Comparison of ENCODE assay signal across 18 cellular contexts in the genomic region with DNA sequence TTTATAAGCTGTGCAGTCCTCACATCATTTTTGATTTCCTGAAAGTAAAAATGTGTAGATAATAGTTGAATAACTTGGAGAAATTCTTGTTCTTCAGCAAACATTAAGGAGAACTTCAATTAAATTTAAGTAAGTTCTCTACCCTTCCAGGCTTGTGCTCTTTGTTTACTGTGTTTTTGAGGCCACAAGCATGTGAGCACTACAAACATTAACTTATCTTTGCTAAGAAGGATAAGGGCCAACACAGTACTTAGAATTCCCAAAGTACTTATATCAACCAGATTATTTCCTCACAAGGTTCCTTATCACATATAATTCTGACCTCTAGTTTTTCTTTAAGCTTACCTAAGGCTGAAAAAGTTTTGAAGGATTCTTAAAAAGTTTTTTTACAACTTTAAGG. TPM values are rescaled to one million over a fixed set of nuclear protein-coding genes. Genes with fewer than 3 reads are reported as not detected.
DNase-seq lines count a peak whose midpoint lies in the region; ATAC-seq, FAIRE-seq and TF ChIP-seq lines count a peak whose summit lies in the region.
"Had no signal": no experiment of that assay in that cellular context is flagged by ENCODE, and none has a peak within 500 bp of the region (broad histone marks: within the 10 kb centered on the region; RNA-seq: fewer than 3 reads in every experiment).

No MANE protein-coding gene starts in this region.

- no peak overlapping the region for H2AFZ ChIP-seq in K562 (ENCODE audit: low read depth, low read length)

- peaks cover 14% of the 10 kb centered on the region for H3K4me1 ChIP-seq in cardiac muscle cell (ENCODE audit: low read depth)
- peaks cover 0 to 11% (median 0%) of the 10 kb centered on the region in 12 donors for H3K4me1 ChIP-seq in heart left ventricle
- H3K4me1 ChIP-seq in K562 (replicated peaks in 1 of 2; ENCODE audit: control insufficient read depth in 2 of 2, insufficient read depth in 2 of 2, low read length in 2 of 2) = peaks cover 0 to under 1% of the 10 kb centered on the region in 2 experiments; a peak in 3 of 5 replicates
- H3K4me1 ChIP-seq in left lung = peaks cover 0 to 5% of the 10 kb centered on the region in 2 donors
- H3K4me1 ChIP-seq: BLaER1 had no signal

- CTCF ChIA-PET in K562 (lab: Yijun Ruan, JAX; ENCODE audit: low intra/inter-chr PET ratio) = no interaction called here

- FAIRE-seq in K562 (lab: Jason Lieb, UNC) = no peak

- intact Hi-C loops in heart left ventricle (cut with DNase I) = no loop called here
- intact Hi-C loops in K562 (cut with micrococcal nuclease) = no loop called here
- intact Hi-C loops in left lung (cut with DNase I) = no loop called here

- no peaks in the 10 kb centered on the region for H4K20me1 ChIP-seq in K562 (replicated peaks; ENCODE audit: control insufficient read depth, insufficient read depth, low read length)
- H4K20me1 ChIP-seq: BLaER1 had no signal

- BruUV-seq in K562 (replicated peaks; lab: Mats Ljungman, UMichigan) = no TSS peak

- no peak for TF ChIP-seq CTCF in cardiac muscle cell (IDR thresholded peaks at IDR 0.05; ENCODE audit: low read depth, low read length)
- TF ChIP-seq CTCF in heart left ventricle (IDR thresholded peaks at IDR 0.05) = no peak
- no peak for TF ChIP-seq CTCF in K562 (IDR thresholded peaks at IDR 0.05 in 2 of 3, conservative IDR thresholded peaks at IDR 0.05 in 1 of 3; ENCODE audit: insufficient read depth in 2 of 3, low read depth in 1 of 3, low read length in 3 of 3)
- TF ChIP-seq CTCF in left lung (IDR thresholded peaks at IDR 0.05) = no peak
- no peak for TF ChIP-seq CTCF in retinal pigment epithelial cell (conservative IDR thresholded peaks at IDR 0.05; ENCODE audit: low read depth, low read length)

- no peak overlapping the region for H3K4me3 ChIP-seq in cardiac muscle cell
- no peak overlapping the region for H3K4me3 ChIP-seq in heart left ventricle
- H3K4me3 ChIP-seq in K562 = no peak overlapping the region
- no peak overlapping the region for H3K4me3 ChIP-seq in left lung
- no peak overlapping the region for H3K4me3 ChIP-seq in retinal pigment epithelial cell (ENCODE audit: low read length)
- H3K4me3 ChIP-seq: BLaER1 had no signal

- no peaks in the 10 kb centered on the region for H3K27me3 ChIP-seq in cardiac muscle cell
- H3K27me3 ChIP-seq in heart left ventricle = no peaks in the 10 kb centered on the region
- no peaks in the 10 kb centered on the region for H3K27me3 ChIP-seq in K562 (ENCODE audit: control insufficient read depth in 2 of 2, insufficient read depth in 2 of 2, low read length in 2 of 2)
- H3K27me3 ChIP-seq in left lung = no peaks in the 10 kb centered on the region
- H3K27me3 ChIP-seq: BLaER1 had no signal

- H3K27ac ChIP-seq in cardiac muscle cell (peak overlapping the region; percentile 1), heart left ventricle (no peak overlapping the region), K562 (ENCODE audit: extremely low read depth, low read depth, low read length) (no peak overlapping the region), left lung (peak overlapping the region in 1 of 2 donors; percentile 13)
- H3K27ac ChIP-seq: BLaER1 had no signal

- H3K9ac ChIP-seq in K562 (ENCODE audit: insufficient read depth in 1 of 2, low read depth in 2 of 2, low read length in 2 of 2) = no peak overlapping the region
- H3K9ac ChIP-seq: BLaER1 had no signal

- no peak for TF ChIP-seq EP300 in K562 (IDR thresholded peaks at IDR 0.05; ENCODE audit: low read length)

- no peaks in the 10 kb centered on the region for H3K36me3 ChIP-seq in cardiac muscle cell
- no peaks in the 10 kb centered on the region for H3K36me3 ChIP-seq in heart left ventricle
- no peaks in the 10 kb centered on the region for H3K36me3 ChIP-seq in K562 (ENCODE audit: control insufficient read depth, insufficient read depth, low read length)
- H3K36me3 ChIP-seq in left lung = no peaks in the 10 kb centered on the region
- H3K36me3 ChIP-seq: BLaER1 had no signal

- H3K79me2 ChIP-seq in K562 (ENCODE audit: control insufficient read depth, insufficient read depth, low read length) = no peaks in the 10 kb centered on the region

- no peak for TF ChIP-seq POLR2A in heart left ventricle (IDR thresholded peaks at IDR 0.05)
- TF ChIP-seq POLR2A in K562 (conservative IDR thresholded peaks at IDR 0.05) = no peak

- POLR2A ChIA-PET in K562 (lab: Yijun Ruan, JAX) = interaction anchor here (0.9 to 1.2 kb wide), 2 partner anchors 14 to 30 kb away, joined by 4 read pairs; no protein-coding TSS in a partner anchor

- no peak for TF ChIP-seq RAD21 in K562 (CRISPR knock-in tag; conservative IDR thresholded peaks at IDR 0.05 in 1 of 2, IDR thresholded peaks at IDR 0.05 in 1 of 2)

- no peaks in the 10 kb centered on the region for H3K9me1 ChIP-seq in K562 (ENCODE audit: control insufficient read depth, insufficient read depth, low read length)

- H3K4me2 ChIP-seq in K562 (ENCODE audit: insufficient read depth, low read length) = no peak overlapping the region
- H3K4me2 ChIP-seq: BLaER1 had no signal

- in situ Hi-C loops in K562 (cut with MboI) = no loop called here

- DNase-seq in cardiac muscle cell (ENCODE audit: low read depth in 1 of 2, low spot score in 1 of 2) (no peak), heart left ventricle (no peak), K562 (ENCODE audit: extremely low read depth in 1 of 4, low spot score in 3 of 4) (no peak), left lung (no peak), retinal pigment epithelial cell (ENCODE audit: low read depth) (peak; percentile 21), superior temporal gyrus (ENCODE audit: extremely low spot score) (no peak), NCI-H187 (lab: John Stamatoyannopoulos, UW) (no peak)
- DNase-seq: 8988T; CD4-positive, alpha-beta memory T cell; DMS153; DMS79 treated with DMSO at 0.1 percent for 48 hours; GF-D8; GOT3; H7; HFFc6 had no signal

- H3K9me3 ChIP-seq in cardiac muscle cell (ENCODE audit: low read depth) (no peaks in the 10 kb centered on the region), heart left ventricle (peaks cover 0 to 7% (median 0%) of the 10 kb centered on the region in 12 donors), K562 (replicated peaks; ENCODE audit: control insufficient read depth, insufficient read depth, low read depth, low read length) (no peaks in the 10 kb centered on the region; the same call in 1 of the 2 replicates), left lung (no peaks in the 10 kb centered on the region)
- H3K9me3 ChIP-seq: BLaER1 had no signal

- ATAC-seq in heart left ventricle (no peak), K562 (no peak), left lung (peak; percentile 94), HG02970 (IDR thresholded peaks at IDR 0.05; ENCODE audit: low FRiP score, unreplicated experiment) (no peak)
- ATAC-seq: HCT116 had no signal

TF ChIP-seq in K562, 482 proteins besides CTCF, POLR2A, EP300 and RAD21:
- TF ChIP-seq FOXJ2 (tag; IDR thresholded peaks at IDR 0.05) = peak; percentile 23; the same call in 1 of the 2 replicates
- no peak for TF ChIP-seq DMBX1 (CRISPR knock-in tag; IDR thresholded peaks at IDR 0.05; ENCODE audit: borderline replicate concordance)
- no peak for TF ChIP-seq ETV5 (CRISPR knock-in tag; IDR thresholded peaks at IDR 0.05; ENCODE audit: low read depth)
- TF ChIP-seq ZBTB1 (CRISPR knock-in tag; IDR thresholded peaks at IDR 0.05; ENCODE audit: borderline replicate concordance, low read depth) = no peak
- no peak for TF ChIP-seq RCOR1 (IDR thresholded peaks at IDR 0.05; ENCODE audit: borderline replicate concordance in 1 of 2, low read depth in 2 of 2, low read length in 2 of 2)
- no peak for TF ChIP-seq SREBF2 (CRISPR knock-in tag; IDR thresholded peaks at IDR 0.05)

RNA-seq across cellular contexts. Expression of a gene that starts 24.7 kb away (rescaled TPM):
- total RNA-seq in cardiac muscle cell = 13.8 and 14.3 TPM in 2 replicates
- polyA plus RNA-seq in cardiac muscle cell = 32.8 and 38.9 TPM in 2 replicates
- 10 to 100 TPM in 7 of 9 donors, 1 to 10 TPM in 2; 8.9 to 24.8 (median 14.8) TPM for total RNA-seq in heart left ventricle
- 10 to 100 TPM; 11.2 to 41.1 TPM for polyA plus RNA-seq in heart left ventricle
- 15.6 and 29.6 TPM in 2 replicates for total RNA-seq in K562 (2011; cell fraction: chromatin; rRNA removed; ENCODE audit: low replicate concordance)
- 9.2 and 13.3 TPM in 2 replicates for total RNA-seq in K562 (2011; cell fraction: nucleolus; rRNA removed)
- total RNA-seq in K562 (2011; cell fraction: nucleoplasm; rRNA removed) = 22.8 and 34.2 TPM in 2 replicates
- total RNA-seq in K562 (2014; rRNA removed) = 21.6 and 26.1 TPM in 2 replicates
- 34.9 and 38.5 TPM in 2 replicates for total RNA-seq in K562 (2014; rRNA removed; fragmentation: Illumina TruSeq; extraction: Trizol)
- total RNA-seq in K562 (2015; rRNA removed; fragmentation: Illumina TruSeq; extraction: Trizol) = 33.5 and 34.5 TPM in 2 replicates
- total RNA-seq in K562 (2021) = 23.7 and 26.7 TPM in 2 replicates
- 40.4 and 49.7 TPM in 2 replicates for polyA plus RNA-seq in K562 (2011; rRNA removed)
- polyA plus RNA-seq in K562 (2011; cell fraction: cytosol; rRNA removed) = 16.5 and 29.2 TPM in 2 replicates
- polyA plus RNA-seq in K562 (2011; cell fraction: nucleus; rRNA removed) = 51.5 and 52.0 TPM in 2 replicates
- 25.2 and 33.2 TPM in 2 replicates for polyA plus RNA-seq in K562 (2012)
- 32.9 and 33.8 TPM in 2 replicates for polyA plus RNA-seq in K562 (2014; fragmentation: Illumina TruSeq; extraction: Trizol)
- polyA plus RNA-seq in K562 (2014; fragmentation: Nextera tagmentation; extraction: Ambion mirVana) = 10 to 100 TPM; 52.7 to 65.0 TPM
- polyA plus RNA-seq in K562 (2014; rRNA removed) = 41.2 and 57.4 TPM in 2 replicates
- polyA minus RNA-seq in K562 (2011; rRNA and poly(A)+ RNA removed) = 16.2 and 16.4 TPM in 2 replicates
- polyA minus RNA-seq in K562 (2011; cell fraction: cytosol; rRNA and poly(A)+ RNA removed) = 8.4 and 8.6 TPM in 2 replicates
- 14.5 and 20.5 TPM in 2 replicates for polyA minus RNA-seq in K562 (2011; cell fraction: nucleus; rRNA and poly(A)+ RNA removed)
- 10 to 100 TPM; 12.4 to 12.7 TPM for total RNA-seq in left lung
